1 cellular context compared by ENCODE assay signal in the genomic region with DNA sequence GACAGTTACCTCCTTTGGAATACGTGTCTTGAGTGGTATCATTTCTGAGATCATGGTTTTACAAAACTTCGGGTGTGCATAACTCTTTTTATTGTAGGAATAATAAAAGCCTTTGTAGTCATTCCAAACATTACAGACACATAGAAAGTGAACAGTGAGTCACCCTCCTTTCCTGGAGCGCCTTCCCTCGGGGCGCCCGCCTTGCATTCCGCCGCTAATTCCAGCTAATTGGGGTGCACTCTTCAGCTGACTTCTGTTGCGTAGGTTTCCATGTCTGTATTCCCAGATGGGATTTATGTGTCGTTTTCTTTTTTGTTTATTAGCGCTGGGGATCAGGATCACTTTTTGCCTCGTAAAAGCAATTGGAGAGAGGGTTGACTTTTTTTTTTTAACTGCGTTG.
A peak's percentile ranks its signal among the peaks of the same experiment; 100 is the strongest.
TF ChIP-seq lines count a peak whose summit lies in the region.

No MANE protein-coding gene starts in this region.

TF ChIP-seq in HepG2, 621 proteins besides CTCF, POLR2A, EP300 and RAD21 (continued from another document):
- TF ChIP-seq, protein P1, sequence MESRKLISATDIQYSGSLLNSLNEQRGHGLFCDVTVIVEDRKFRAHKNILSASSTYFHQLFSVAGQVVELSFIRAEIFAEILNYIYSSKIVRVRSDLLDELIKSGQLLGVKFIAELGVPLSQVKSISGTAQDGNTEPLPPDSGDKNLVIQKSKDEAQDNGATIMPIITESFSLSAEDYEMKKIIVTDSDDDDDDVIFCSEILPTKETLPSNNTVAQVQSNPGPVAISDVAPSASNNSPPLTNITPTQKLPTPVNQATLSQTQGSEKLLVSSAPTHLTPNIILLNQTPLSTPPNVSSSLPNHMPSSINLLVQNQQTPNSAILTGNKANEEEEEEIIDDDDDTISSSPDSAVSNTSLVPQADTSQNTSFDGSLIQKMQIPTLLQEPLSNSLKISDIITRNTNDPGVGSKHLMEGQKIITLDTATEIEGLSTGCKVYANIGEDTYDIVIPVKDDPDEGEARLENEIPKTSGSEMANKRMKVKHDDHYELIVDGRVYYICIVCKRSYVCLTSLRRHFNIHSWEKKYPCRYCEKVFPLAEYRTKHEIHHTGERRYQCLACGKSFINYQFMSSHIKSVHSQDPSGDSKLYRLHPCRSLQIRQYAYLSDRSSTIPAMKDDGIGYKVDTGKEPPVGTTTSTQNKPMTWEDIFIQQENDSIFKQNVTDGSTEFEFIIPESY (CRISPR knock-in tag; IDR thresholded peaks at IDR 0.05), result peak; percentile 91
- TF ChIP-seq ZNF678 (CRISPR knock-in tag; IDR thresholded peaks at IDR 0.05) (no peak), STAG1 (CRISPR knock-in tag; IDR thresholded peaks at IDR 0.05) (no peak), TEAD2 (CRISPR knock-in tag; IDR thresholded peaks at IDR 0.05) (no peak), ZNF737 (CRISPR knock-in tag; IDR thresholded peaks at IDR 0.05; ENCODE audit: borderline replicate concordance) (no peak), HNF4A (CRISPR knock-in tag; IDR thresholded peaks at IDR 0.05) (no peak), NFKBIZ (CRISPR knock-in tag; IDR thresholded peaks at IDR 0.05) (no peak), ZFP36L1 (CRISPR knock-in tag; IDR thresholded peaks at IDR 0.05) (no peak), ZNF883 (CRISPR knock-in tag; IDR thresholded peaks at IDR 0.05; ENCODE audit: not compliant biosample characterization) (no peak)
